13 cellular contexts compared by ENCODE assay signal in the genomic region with DNA sequence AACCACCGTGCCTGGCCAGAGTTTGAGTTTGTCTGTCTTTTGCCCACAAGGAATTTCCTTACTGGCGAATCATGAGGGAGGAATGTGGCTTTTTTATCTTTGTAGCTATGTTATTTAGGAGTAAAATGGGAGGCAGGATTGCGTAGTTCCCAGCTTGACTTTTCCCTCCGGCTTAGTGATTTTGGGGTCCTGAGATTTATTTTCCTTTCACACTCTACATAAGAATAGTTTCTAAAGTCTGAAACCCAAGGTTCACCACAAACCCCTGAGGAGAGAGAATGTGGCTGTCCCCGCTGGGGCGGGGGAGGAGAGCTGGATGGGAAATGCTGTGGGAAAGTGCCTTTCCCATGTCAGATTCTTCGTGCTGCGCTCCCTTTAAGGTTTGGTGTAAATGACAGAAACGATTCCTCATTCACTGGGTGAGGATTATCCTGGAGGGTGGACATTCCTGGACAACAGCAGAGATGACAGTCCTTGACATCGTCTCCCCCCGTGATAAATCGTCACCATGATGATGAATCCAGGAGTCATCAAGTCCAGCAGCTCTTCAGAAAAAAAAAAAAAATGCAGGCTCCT.
DNase-seq lines count a peak whose midpoint lies in the region; ATAC-seq, FAIRE-seq and TF ChIP-seq lines count a peak whose summit lies in the region.
"Had no signal": no experiment of that assay in that cellular context is flagged by ENCODE, and none has a peak within 500 bp of the region (broad histone marks: within the 10 kb centered on the region; RNA-seq: fewer than 3 reads in every experiment).

No MANE protein-coding gene starts in this region.

- TF ChIP-seq RAD21 in H1 (IDR thresholded peaks at IDR 0.05 in 1 of 2, conservative IDR thresholded peaks at IDR 0.05 in 1 of 2; ENCODE audit: low read depth in 2 of 2, low read length in 2 of 2): no peak

- H3K18ac ChIP-seq in H1 (ENCODE audit: extremely low read depth, low read length): no peak overlapping the region
- no peak overlapping the region for H3K18ac ChIP-seq in mesenchymal stem cell (ENCODE audit: low read depth in 1 of 2, low read length in 2 of 2)

- no peak overlapping the region for H3K56ac ChIP-seq in H1 (replicated peaks; ENCODE audit: insufficient read length, low read depth, low read length)

- H4K91ac ChIP-seq in H1 (replicated peaks; ENCODE audit: insufficient read length, low read length) (no peak overlapping the region), mesenchymal stem cell (ENCODE audit: low read length) (no peak overlapping the region)

- H3K9ac ChIP-seq in BLaER1 (no peak overlapping the region), H1 (replicated peaks in 1 of 4; ENCODE audit: extremely low read depth in 1 of 4, low read depth in 3 of 4, low read length in 3 of 4) (peak overlapping the region in 1 of 4 experiments; percentile 14; a peak in 1 of 7 replicates), mesenchymal stem cell (ENCODE audit: low read length) (no peak overlapping the region)

- no peak overlapping the region for H2AFZ ChIP-seq in H1 (ENCODE audit: low read length)
- H2AFZ ChIP-seq in mesenchymal stem cell (ENCODE audit: low read depth, low read length): no peak overlapping the region

- peak; percentile 24 for DNase-seq in M059J (ENCODE audit: low read depth)
- peak in 1 of 2 experiments; percentile 50 for DNase-seq in H1 (ENCODE audit: low read depth in 1 of 2, low spot score in 2 of 2)
- DNase-seq in mesenchymal stem cell: peak; percentile 76
- no peak for DNase-seq in GM19239 (ENCODE audit: insufficient read length, low spot score)
- no peak for DNase-seq in NCI-H1694 treated with DMSO at 0.1 percent for 48 hours (lab: John Stamatoyannopoulos, UW)
- no peak for DNase-seq in DMS153 (lab: John Stamatoyannopoulos, UW)
- DNase-seq: activated CD4-positive, alpha-beta T cell treated with anti-CD3 and anti-CD28 coated beads, Interleukin-2, amount 50 U/mL, for 4 hours; effector CD8-positive, alpha-beta T cell; lower lobe of right lung; NCI-H1092; stimulated activated CD4-positive, alpha-beta T cell treated with anti-CD3 and anti-CD28 coated beads, Interleukin-12 subunit alpha, Interleukin-12 subunit beta, amount 100 ng/mL, for 4 hours had no signal

- H4K5ac ChIP-seq in H1 (ENCODE audit: insufficient read length, low read depth, low read length): no peak overlapping the region

- H2BK5ac ChIP-seq in H1 (ENCODE audit: low read depth, low read length) (0 out of 2 replicates have a peak overlapping the region, but pooled peaks have one; percentile 26), mesenchymal stem cell (ENCODE audit: low read depth, low read length, poor library complexity, severe bottlenecking) (no peak overlapping the region)

- no peaks in the 10 kb centered on the region for H3K79me1 ChIP-seq in H1 (ENCODE audit: low read depth, low read length)
- peaks cover 13% of the 10 kb centered on the region for H3K79me1 ChIP-seq in mesenchymal stem cell (replicated peaks; ENCODE audit: low read length, poor library complexity, severe bottlenecking)

- CTCF ChIA-PET in H1 (lab: Charles Lee; ENCODE audit: partially characterized antibody): interaction anchor here (0.6 to 1.3 kb wide), 4 partner anchors 14 to 134 kb away, joined by 3 to 4 read pairs (median 4); no protein-coding TSS in a partner anchor

- POLR2A ChIA-PET in H1 (lab: Charles Lee; ENCODE audit: partially characterized antibody): interaction anchor here (0.9 kb wide), 1 partner anchor 23 kb away, joined by 3 read pairs; no protein-coding TSS in a partner anchor

- 19% methylated on average over 12 of the region's 12 CpGs; no CpG with 5 or more reads in 1 of the 2 experiments for WGBS in H1 (ENCODE audit: extremely low coverage in 1 of 2, insufficient coverage in 1 of 2, insufficient read length in 1 of 2, insufficient replicate concordance in 2 of 2, low coverage in 1 of 2, low lambda C conversion rate in 2 of 2, missing lambda C conversion rate in 1 of 2), 2 experiments
- WGBS in mesenchymal stem cell: 16% methylated on average over 10 of the region's 12 CpGs

- H2BK120ac ChIP-seq in H1 (replicated peaks; ENCODE audit: low read depth, low read length) (no peak overlapping the region), mesenchymal stem cell (ENCODE audit: low read depth, low read length) (no peak overlapping the region)

- H2BK20ac ChIP-seq in H1 (ENCODE audit: low read length): no peak overlapping the region

- no peaks in the 10 kb centered on the region for H3K27me3 ChIP-seq in BLaER1
- H3K27me3 ChIP-seq in H1 (replicated peaks in 1 of 4; ENCODE audit: control insufficient read depth in 3 of 4, extremely low read depth in 1 of 4, insufficient read depth in 3 of 4, low read length in 3 of 4): no peaks in the 10 kb centered on the region; a peak in 1 of 7 replicates
- no peaks in the 10 kb centered on the region for H3K27me3 ChIP-seq in mesenchymal stem cell (ENCODE audit: control insufficient read depth in 1 of 2, insufficient read depth in 1 of 2, low read length in 2 of 2)

- TF ChIP-seq CTCF in H1 (IDR thresholded peaks at IDR 0.05; ENCODE audit: control extremely low read depth in 1 of 3, insufficient read depth in 1 of 3, low read depth in 1 of 3, low read length in 3 of 3): no peak

- no peaks in the 10 kb centered on the region for H4K20me1 ChIP-seq in BLaER1
- H4K20me1 ChIP-seq in H1 (replicated peaks in 1 of 2; ENCODE audit: control insufficient read depth in 1 of 2, insufficient read depth in 2 of 2, low read length in 2 of 2): no peaks in the 10 kb centered on the region

- ATAC-seq in GM21423 (IDR thresholded peaks at IDR 0.05; ENCODE audit: unreplicated experiment): no peak
- ATAC-seq: lower lobe of right lung had no signal

- H4K8ac ChIP-seq in H1 (ENCODE audit: extremely low read depth, insufficient read depth, low read length): no peak overlapping the region
- no peak overlapping the region for H4K8ac ChIP-seq in mesenchymal stem cell (ENCODE audit: low read length)

- no peak for TF ChIP-seq EP300 in H1 (IDR thresholded peaks at IDR 0.05; ENCODE audit: borderline replicate concordance in 1 of 2, low read depth in 2 of 2, low read length in 2 of 2)

- H3K36me3 ChIP-seq in BLaER1 (peaks cover 14% of the 10 kb centered on the region; the same call in 1 of the 2 replicates), H1 (ENCODE audit: control insufficient read depth in 2 of 4, insufficient read depth in 4 of 4, low read length in 3 of 4) (no peaks in the 10 kb centered on the region), mesenchymal stem cell (ENCODE audit: control insufficient read depth in 1 of 2, insufficient read depth in 2 of 2, low read depth in 1 of 2, low read length in 2 of 2) (peaks cover 12 to 30% of the 10 kb centered on the region in 2 experiments)
- H3K36me3 ChIP-seq: lower lobe of right lung had no signal

- H3K4me1 ChIP-seq in BLaER1 (peaks cover 11% of the 10 kb centered on the region), H1 (replicated peaks in 1 of 4; ENCODE audit: control insufficient read depth in 3 of 4, insufficient read depth in 4 of 4, low read length in 3 of 4) (peaks cover 12 to 32% (median 25%) of the 10 kb centered on the region in 4 experiments), mesenchymal stem cell (ENCODE audit: control insufficient read depth, insufficient read depth, low read depth, low read length) (peaks cover 9% of the 10 kb centered on the region)
- H3K4me1 ChIP-seq: lower lobe of right lung had no signal

- no peaks in the 10 kb centered on the region for H3K79me2 ChIP-seq in H1 (ENCODE audit: control insufficient read depth in 1 of 2, insufficient read depth in 2 of 2, low read length in 2 of 2)

- H3K4me2 ChIP-seq in BLaER1 (peak overlapping the region; percentile 29), H1 (ENCODE audit: insufficient read depth in 1 of 2, low read depth in 2 of 2, low read length in 2 of 2) (peak overlapping the region; percentile 56 to 70), mesenchymal stem cell (ENCODE audit: low read length, poor library complexity, severe bottlenecking) (peak overlapping the region; percentile 47)

- H3K9me3 ChIP-seq in BLaER1 (no peaks in the 10 kb centered on the region), H1 (ENCODE audit: insufficient read depth in 2 of 2, low read depth in 1 of 2, low read length in 1 of 2) (no peaks in the 10 kb centered on the region), mesenchymal stem cell (ENCODE audit: control insufficient read depth, low read length) (no peaks in the 10 kb centered on the region)
- H3K9me3 ChIP-seq: lower lobe of right lung had no signal

- no peak overlapping the region for H3K14ac ChIP-seq in H1 (ENCODE audit: insufficient read length)
- no peak overlapping the region for H3K14ac ChIP-seq in mesenchymal stem cell (ENCODE audit: low read length in 2 of 2)

- H3K23ac ChIP-seq in H1 (ENCODE audit: insufficient read length) (no peak overlapping the region), mesenchymal stem cell (ENCODE audit: low read length in 2 of 2) (no peak overlapping the region)

- H2AK5ac ChIP-seq in H1 (ENCODE audit: low read depth, low read length) (no peak overlapping the region; the same call in 1 of the 2 replicates), mesenchymal stem cell (ENCODE audit: low read length, severe bottlenecking) (no peak overlapping the region)

- H3K4ac ChIP-seq in H1 (replicated peaks; ENCODE audit: insufficient read length, low read depth, low read length) (no peak overlapping the region), mesenchymal stem cell (ENCODE audit: low read depth in 1 of 2, low read length in 2 of 2) (no peak overlapping the region)

- FAIRE-seq in H1 (lab: Jason Lieb, UNC) (peak; percentile 92), GM19239 (lab: Jason Lieb, UNC) (no peak)

- no peaks in the 10 kb centered on the region for H3K23me2 ChIP-seq in H1 (ENCODE audit: low read depth, low read length)

- TF ChIP-seq POLR2A in H1 (IDR thresholded peaks at IDR 0.05; ENCODE audit: control extremely low read depth in 1 of 2, low read depth in 2 of 2, low read length in 2 of 2): no peak

- no peak overlapping the region for H3K4me3 ChIP-seq in BLaER1
- H3K4me3 ChIP-seq in H1 (ENCODE audit: extremely low read depth in 1 of 4, insufficient read depth in 2 of 4, low read depth in 3 of 4, low read length in 4 of 4): peak overlapping the region in 2 of 4 experiments; percentile 20 to 46; a peak in 3 of 8 replicates
- no peak overlapping the region for H3K4me3 ChIP-seq in mesenchymal stem cell (ENCODE audit: insufficient read depth in 1 of 2, low read depth in 1 of 2, low read length in 2 of 2)
- H3K4me3 ChIP-seq: lower lobe of right lung had no signal

- H3K27ac ChIP-seq in BLaER1 (no peak overlapping the region), H1 (ENCODE audit: low read depth, low read length) (no peak overlapping the region), mesenchymal stem cell (ENCODE audit: low read length, poor library complexity, severe bottlenecking) (peak overlapping the region; percentile 51)
- H3K27ac ChIP-seq: lower lobe of right lung had no signal

- H2BK12ac ChIP-seq in H1 (ENCODE audit: low read depth, low read length) (peak overlapping the region; percentile 3; the same call in 1 of the 2 replicates), mesenchymal stem cell (ENCODE audit: low read length in 2 of 2) (no peak overlapping the region)

- H2BK15ac ChIP-seq in H1 (ENCODE audit: low read length): no peak overlapping the region
- no peak overlapping the region for H2BK15ac ChIP-seq in mesenchymal stem cell (ENCODE audit: low read depth, poor library complexity, severe bottlenecking)

TF ChIP-seq in H1, 55 proteins besides CTCF, POLR2A, EP300 and RAD21 (continues in another document):
- peak; percentile 45; the same call in 1 of the 2 replicates for TF ChIP-seq CEBPB (IDR thresholded peaks at IDR 0.05; ENCODE audit: low read depth, low read length)

Comparison
In these comparisons a context has a peak if more than half of its experiments do, and no peak if none do; other contexts are left out.
1. DNase-seq: peak in M059J (single experiment) and mesenchymal stem cell (single experiment); none in GM19239 (single experiment), NCI-H1694 treated with DMSO at 0.1 percent for 48 hours (single experiment) and DMS153 (single experiment).
2. Peak in every context shown above with its lines, with median percentiles within 50 percentile points of each other: H3K4me2 ChIP-seq.